ENCODE assay signal across 8 cellular contexts in genomic region chr1:235127203-235127602, GRCh38. TPM values are rescaled to one million over a fixed set of nuclear protein-coding genes. Genes with fewer than 3 reads are reported as not detected.
A peak's percentile ranks its signal among the peaks of the same experiment; 100 is the strongest.
DNase-seq lines count a peak whose midpoint lies in the region; ATAC-seq and TF ChIP-seq lines count a peak whose summit lies in the region.

No MANE protein-coding gene starts in this region.

- ATAC-seq in natural killer cell treated with Interleukin-12 subunit alpha and Interleukin-12 subunit beta and Interleukin-15 and Interleukin-18, amount 100 ng/mL, for 72 hours = no peak
- no peak for ATAC-seq in GM18502 (IDR thresholded peaks at IDR 0.05; ENCODE audit: poor library complexity, unreplicated experiment)
- no peak for ATAC-seq in GM19397 (IDR thresholded peaks at IDR 0.05; ENCODE audit: unreplicated experiment)
- no peak for ATAC-seq in HG02678 (IDR thresholded peaks at IDR 0.05; ENCODE audit: unreplicated experiment)

- H3K27ac ChIP-seq in dorsolateral prefrontal cortex = peak overlapping the region in 7 of 59 donors; percentile 78 to 93 (median 91)

- no peaks in the 10 kb centered on the region for H3K27me3 Mint-ChIP-seq in CD14-positive monocyte (ENCODE audit: low read depth in 3 of 3)
- no peaks in the 10 kb centered on the region for H3K27me3 Mint-ChIP-seq in natural killer cell treated with Interleukin-12 subunit alpha and Interleukin-12 subunit beta and Interleukin-15 and Interleukin-18, amount 100 ng/mL, for 72 hours

- H3K4me1 Mint-ChIP-seq in CD14-positive monocyte = peaks cover 29% of the 10 kb centered on the region
- H3K4me1 Mint-ChIP-seq in natural killer cell treated with Interleukin-12 subunit alpha and Interleukin-12 subunit beta and Interleukin-15 and Interleukin-18, amount 100 ng/mL, for 72 hours (ENCODE audit: low read depth in 2 of 2) = peaks cover 45 to 46% of the 10 kb centered on the region in 2 donors

- TF ChIP-seq CTCF in CD14-positive monocyte (IDR thresholded peaks at IDR 0.05) (no peak), dorsolateral prefrontal cortex (IDR thresholded peaks at IDR 0.05 in 54 of 56, conservative IDR thresholded peaks at IDR 0.05 in 2 of 56; ENCODE audit: low read depth in 1 of 56, partially characterized antibody in 56 of 56) (no peak)

- peak overlapping the region; percentile 94 to 96 for H3K4me3 Mint-ChIP-seq in CD14-positive monocyte
- peak overlapping the region; percentile 97 for H3K4me3 Mint-ChIP-seq in natural killer cell treated with Interleukin-12 subunit alpha and Interleukin-12 subunit beta and Interleukin-15 and Interleukin-18, amount 100 ng/mL, for 72 hours

- H3K36me3 ChIP-seq in MG63 = peaks cover 75% of the 10 kb centered on the region

- H3K36me3 Mint-ChIP-seq in CD14-positive monocyte = peaks cover 21 to 44% of the 10 kb centered on the region in 2 donors
- peaks cover 8% of the 10 kb centered on the region for H3K36me3 Mint-ChIP-seq in natural killer cell treated with Interleukin-12 subunit alpha and Interleukin-12 subunit beta and Interleukin-15 and Interleukin-18, amount 100 ng/mL, for 72 hours

- peak overlapping the region in 1 of 7 donors; percentile 97 for H3K27ac Mint-ChIP-seq in CD14-positive monocyte
- peak overlapping the region; percentile 98 to 100 for H3K27ac Mint-ChIP-seq in natural killer cell treated with Interleukin-12 subunit alpha and Interleukin-12 subunit beta and Interleukin-15 and Interleukin-18, amount 100 ng/mL, for 72 hours

- H3K4me3 ChIP-seq in MG63 (peak overlapping the region; percentile 93), dorsolateral prefrontal cortex (peak overlapping the region; percentile 67 to 100 (median 93))

- no peak for DNase-seq in CD14-positive monocyte (ENCODE audit: low spot score)
- DNase-seq in MG63 = no peak
- DNase-seq in dorsolateral prefrontal cortex = no peak
- no peak for DNase-seq in natural killer cell treated with Interleukin-12 subunit alpha and Interleukin-12 subunit beta and Interleukin-15 and Interleukin-18, amount 100 ng/mL, for 72 hours (ENCODE audit: low spot score)
- DNase-seq in stimulated activated CD4-positive, alpha-beta T cell treated with anti-CD3 and anti-CD28 coated beads, Interleukin-12 subunit alpha, Interleukin-12 subunit beta, amount 100 ng/mL, for 4 hours = no peak

- H3K9me3 Mint-ChIP-seq in CD14-positive monocyte = no peaks in the 10 kb centered on the region
- H3K9me3 Mint-ChIP-seq in natural killer cell treated with Interleukin-12 subunit alpha and Interleukin-12 subunit beta and Interleukin-15 and Interleukin-18, amount 100 ng/mL, for 72 hours = no peaks in the 10 kb centered on the region

- no peaks in the 10 kb centered on the region for H3K9me3 ChIP-seq in MG63

- no peaks in the 10 kb centered on the region for H3K27me3 ChIP-seq in MG63
- no peaks in the 10 kb centered on the region for H3K27me3 ChIP-seq in dorsolateral prefrontal cortex

- intact Hi-C loops in CD14-positive monocyte (cut with micrococcal nuclease) (loop anchor here (5.0 to 10.0 kb wide), 2 partner anchors 35 to 198 kb away; partner anchors contain the start of genes ARID4B (in 1 of the 2), GGPS1 (in 1 of the 2) and RBM34 (in 1 of the 2)), dorsolateral prefrontal cortex (cut with DNase I) (loop anchor here (10.0 kb wide), 2 partner anchors 378 to 738 kb away; partner anchors contain the start of genes B3GALNT2 (in 2 of the 2) and LYST (in 1 of the 2))

RNA-seq across cellular contexts. Expression of gene TOMM20, which starts 1.4 kb away (rescaled TPM):
- polyA plus RNA-seq in CD14-positive monocyte = 10 to 100 TPM; 31.5 to 34.8 TPM
- total RNA-seq in MG63 (2014; rRNA removed; shearing (Covaris generic); ENCODE audit: low replicate concordance) = 132 and 183 TPM in 2 replicates
- total RNA-seq in dorsolateral prefrontal cortex = 100 to 1,000 TPM in 119 of 120 experiments, 10 to 100 TPM in 1; 96.2 to 291 (median 209) TPM
- total RNA-seq in natural killer cell treated with Interleukin-12 subunit alpha and Interleukin-12 subunit beta and Interleukin-15 and Interleukin-18, amount 100 ng/mL, for 72 hours = 10 to 100 TPM; 85.7 to 89.6 TPM

RNA-seq across cellular contexts. Expression of gene RBM34, which starts 33.8 kb away (rescaled TPM):
- polyA plus RNA-seq in CD14-positive monocyte = 10 to 100 TPM; 20.5 to 25.7 TPM
- total RNA-seq in MG63 (2014; rRNA removed; shearing (Covaris generic); ENCODE audit: low replicate concordance) = 57.5 and 72.0 TPM in 2 replicates
- 10 to 100 TPM; 32.7 to 73.0 (median 56.5) TPM for total RNA-seq in dorsolateral prefrontal cortex
- 100 to 1,000 TPM; 104 to 132 TPM for total RNA-seq in natural killer cell treated with Interleukin-12 subunit alpha and Interleukin-12 subunit beta and Interleukin-15 and Interleukin-18, amount 100 ng/mL, for 72 hours
